Comparison of ENCODE assay signal across 8 cellular contexts in the genomic region with DNA sequence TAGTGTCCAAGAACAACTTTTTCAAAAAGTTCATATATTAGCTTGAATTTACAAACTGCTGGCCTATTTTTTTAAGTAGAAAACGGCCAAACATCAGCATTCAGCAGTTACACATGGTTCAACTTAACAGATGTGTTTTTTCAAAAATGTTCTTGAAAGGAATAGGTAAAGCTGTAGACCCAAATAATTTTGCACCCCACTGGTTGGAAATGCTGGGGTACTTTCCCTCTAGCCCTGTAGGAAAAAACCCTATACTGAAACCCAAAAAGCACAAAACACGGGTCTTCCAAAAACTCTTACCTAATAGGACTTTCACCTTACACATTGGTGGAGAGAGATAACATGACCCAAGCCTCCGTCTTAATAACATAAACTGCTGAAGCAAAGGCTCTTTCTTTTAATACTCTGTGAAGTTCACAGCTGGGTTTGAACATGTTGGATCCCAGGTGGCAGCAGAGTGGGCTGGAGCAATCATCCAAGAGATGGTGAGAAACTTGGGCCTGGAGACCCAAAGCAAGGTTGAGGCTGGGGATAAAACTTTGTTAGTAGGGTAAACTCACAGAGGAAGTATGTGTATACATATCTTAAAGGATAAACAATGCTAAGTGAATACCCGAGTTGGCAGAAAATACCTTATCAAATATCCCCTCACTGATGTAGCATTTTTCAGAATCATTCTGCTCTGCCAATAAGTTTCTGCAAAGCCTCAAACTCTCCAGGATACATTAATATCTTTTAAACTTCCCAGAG. TPM values are rescaled to one million over a fixed set of nuclear protein-coding genes. Genes with fewer than 3 reads are reported as not detected.
A peak's percentile ranks its signal among the peaks of the same experiment; 100 is the strongest.
DNase-seq lines count a peak whose midpoint lies in the region; ATAC-seq and TF ChIP-seq lines count a peak whose summit lies in the region.

No MANE protein-coding gene starts in this region.

- peaks cover 45% of the 10 kb centered on the region for H3K4me1 ChIP-seq in Panc1 (ENCODE audit: control insufficient read depth, insufficient read depth, low read length)

- peak overlapping the region; percentile 99 for H3K27ac ChIP-seq in Panc1 (ENCODE audit: low read length)
- H3K27ac ChIP-seq in epithelial cell of prostate: peak overlapping the region; percentile 84

- CTCF ChIA-PET in Panc1 (lab: Charles Lee): no interaction called here
- CTCF ChIA-PET in GM10248 (lab: Yijun Ruan, JAX): interaction anchor here (0.8 to 1.6 kb wide), 5 partner anchors 13 to 166 kb away, joined by 3 to 4 read pairs (median 3); a partner anchor contains a TSS

- in situ Hi-C loops in Panc1 (cut with HindIII; ENCODE audit: low pct_unique_long_range_greater_than_20kb, low sequenced_read_pairs): no loop called here

- TF ChIP-seq CTCF in GM12865 (IDR thresholded peaks at IDR 0.05; ENCODE audit: insufficient read depth, low read depth, low read length, missing control alignments) (no peak), Panc1 (IDR thresholded peaks at IDR 0.05) (no peak), retinal pigment epithelial cell (conservative IDR thresholded peaks at IDR 0.05; ENCODE audit: low read depth, low read length) (no peak), GM10248 (IDR thresholded peaks at IDR 0.05; ENCODE audit: control extremely low read depth, extremely low read depth, low read depth, missing control alignments) (no peak)

- no peaks in the 10 kb centered on the region for H3K9me3 ChIP-seq in Panc1 (ENCODE audit: control insufficient read depth, insufficient read depth, low read depth, low read length)

- intact Hi-C loops in Panc1 (cut with micrococcal nuclease; ENCODE audit: unreplicated experiment): no loop called here

- H3K27me3 ChIP-seq in Panc1 (ENCODE audit: control insufficient read depth, insufficient read depth, low read length): no peaks in the 10 kb centered on the region

- ATAC-seq in Panc1: 0 out of 2 replicates have a peak, but pooled peaks have one; percentile 1
- no peak for ATAC-seq in GM21360 (IDR thresholded peaks at IDR 0.05; ENCODE audit: unreplicated experiment)

- H3K4me3 ChIP-seq in GM12865 (ENCODE audit: low read depth, low read length) (peak overlapping the region; percentile 96), Panc1 (ENCODE audit: low read depth in 2 of 2, low read length in 2 of 2) (peak overlapping the region; percentile 66 to 95), retinal pigment epithelial cell (ENCODE audit: low read length) (peak overlapping the region; percentile 78)

- peaks cover 30% of the 10 kb centered on the region for H3K36me3 ChIP-seq in Panc1 (ENCODE audit: control insufficient read depth, insufficient read depth, low read length)

- POLR2A ChIA-PET in Panc1 (lab: Charles Lee) (interaction anchor here (0.7 kb wide), 2 partner anchors 14 to 123 kb away, joined by 3 read pairs; no protein-coding TSS in a partner anchor), GM10248 (lab: Yijun Ruan, JAX) (interaction anchor here (0.6 to 1.0 kb wide), 4 partner anchors 11 to 498 kb away, joined by 3 to 4 read pairs (median 4); no protein-coding TSS in a partner anchor)

- BruUV-seq in Panc1 (replicated peaks; lab: Mats Ljungman, UMichigan): TSS peak; percentile 94

- peak; percentile 36 for DNase-seq in GM12865 (ENCODE audit: low read depth)
- no peak for DNase-seq in Panc1 (ENCODE audit: low read depth, low spot score)
- no peak for DNase-seq in epithelial cell of prostate (ENCODE audit: low read depth, low spot score)
- DNase-seq in retinal pigment epithelial cell (ENCODE audit: low read depth): no peak
- no peak for DNase-seq in stimulated activated CD4-positive, alpha-beta T cell treated with anti-CD3 and anti-CD28 coated beads, Interleukin-4, amount 100 ng/mL, for 1 hour
- DNase-seq in GM10248 (ENCODE audit: extremely low spot score): no peak
- no peak for DNase-seq in cerebellum (ENCODE audit: low spot score)

RNA-seq across cellular contexts. Expression of a gene that starts 0.6 kb away (rescaled TPM):
- total RNA-seq in Panc1 (2021; ENCODE audit: unreplicated experiment) (63.5 TPM), cerebellum (62.7 TPM)
- polyA plus RNA-seq in Panc1 (2012; ENCODE audit: insufficient read length): 42.1 TPM

RNA-seq across cellular contexts. Expression of a gene that starts 4.8 kb away (rescaled TPM):
- 199 TPM for total RNA-seq in Panc1 (2021; ENCODE audit: unreplicated experiment)
- 154 TPM for polyA plus RNA-seq in Panc1 (2012; ENCODE audit: insufficient read length)
- total RNA-seq in cerebellum: 65.2 TPM
